In the genomic region with DNA sequence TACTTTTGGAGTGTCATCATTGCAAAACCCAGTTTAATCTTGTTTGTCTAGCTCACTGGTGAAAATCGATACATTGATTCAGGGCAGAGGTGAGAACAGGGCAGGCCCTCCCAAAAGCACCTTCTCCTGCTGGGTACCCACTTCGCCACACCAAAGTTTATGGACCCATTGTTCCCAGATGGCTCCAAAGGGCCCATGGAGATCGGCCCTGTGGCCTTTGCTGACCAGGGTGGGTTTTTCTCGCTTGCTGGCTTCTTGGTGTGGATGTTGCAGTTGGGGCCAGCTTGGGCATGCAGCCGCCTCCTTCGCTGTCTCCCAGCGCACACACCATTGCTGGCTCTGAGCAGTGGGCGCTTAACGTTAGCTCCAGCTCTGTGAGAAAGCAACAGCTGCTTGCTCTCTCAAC, we compare ENCODE assay signal across 17 cellular contexts.
DNase-seq lines count a peak whose midpoint lies in the region; ATAC-seq, FAIRE-seq and TF ChIP-seq lines count a peak whose summit lies in the region.
"Had no signal": no experiment of that assay in that cellular context is flagged by ENCODE, and none has a peak within 500 bp of the region (broad histone marks: within the 10 kb centered on the region; RNA-seq: fewer than 3 reads in every experiment).

No MANE protein-coding gene starts in this region.

- ATAC-seq in T-helper 17 cell (no peak), GM21737 (IDR thresholded peaks at IDR 0.05; ENCODE audit: unreplicated experiment) (no peak), GM18861 (IDR thresholded peaks at IDR 0.05; ENCODE audit: unreplicated experiment) (no peak)
- ATAC-seq: GM12878 had no signal

- TF ChIP-seq RAD21 in H1 (IDR thresholded peaks at IDR 0.05 in 1 of 2, conservative IDR thresholded peaks at IDR 0.05 in 1 of 2; ENCODE audit: low read depth in 2 of 2, low read length in 2 of 2) = no peak
- no peak for TF ChIP-seq RAD21 in liver (IDR thresholded peaks at IDR 0.05)

- peaks cover 8% of the 10 kb centered on the region for H3K27me3 Mint-ChIP-seq in osteocyte (ENCODE audit: unreplicated experiment)
- H3K27me3 Mint-ChIP-seq in T-helper 17 cell = peaks cover 42% of the 10 kb centered on the region

- no peak overlapping the region; the same call in 1 of the 2 replicates for H4K8ac ChIP-seq in H1 (ENCODE audit: extremely low read depth, insufficient read depth, low read length)

- CTCF ChIA-PET in H1 (lab: Charles Lee; ENCODE audit: partially characterized antibody) = interaction anchor here (0.9 to 4.4 kb wide), 7 partner anchors 9 to 118 kb away, joined by 3 to 20 read pairs (median 4); no protein-coding TSS in a partner anchor

- TF ChIP-seq POLR2A in H1 (IDR thresholded peaks at IDR 0.05; ENCODE audit: control extremely low read depth in 1 of 2, low read depth in 2 of 2, low read length in 2 of 2) = no peak

- H3K56ac ChIP-seq in H1 (replicated peaks; ENCODE audit: insufficient read length, low read depth, low read length) = no peak overlapping the region

- no peaks in the 10 kb centered on the region for H4K20me1 ChIP-seq in H1 (replicated peaks in 1 of 2; ENCODE audit: control insufficient read depth in 1 of 2, insufficient read depth in 2 of 2, low read length in 2 of 2)

- peaks cover 4% of the 10 kb centered on the region; the same call in 1 of the 2 replicates for H3K23me2 ChIP-seq in H1 (ENCODE audit: low read depth, low read length)

- H3K9me3 Mint-ChIP-seq in osteocyte (ENCODE audit: unreplicated experiment) = no peaks in the 10 kb centered on the region

- no peak for TF ChIP-seq EP300 in H1 (IDR thresholded peaks at IDR 0.05; ENCODE audit: borderline replicate concordance in 1 of 2, low read depth in 2 of 2, low read length in 2 of 2)

- H3K4me3 ChIP-seq in H1 (ENCODE audit: extremely low read depth in 1 of 4, insufficient read depth in 2 of 4, low read depth in 3 of 4, low read length in 4 of 4) (no peak overlapping the region), liver (ENCODE audit: low read depth in 1 of 3, low read length in 3 of 3) (no peak overlapping the region)
- H3K4me3 ChIP-seq: GM12878 had no signal

- H3K9ac ChIP-seq in H1 (replicated peaks in 1 of 4; ENCODE audit: extremely low read depth in 1 of 4, low read depth in 3 of 4, low read length in 3 of 4) (no peak overlapping the region), liver (ENCODE audit: low read depth in 1 of 2, low read length in 2 of 2) (no peak overlapping the region)

- peak; percentile 22 for DNase-seq in NCI-H510A treated with DMSO at 0.1 percent for 48 hours (lab: John Stamatoyannopoulos, UW)
- DNase-seq in NCI-H510A (lab: John Stamatoyannopoulos, UW) = no peak
- DNase-seq in H1 (ENCODE audit: low read depth in 1 of 2, low spot score in 2 of 2) = no peak
- DNase-seq in osteocyte (ENCODE audit: extremely low spot score, unreplicated experiment) = peak; percentile 32
- DNase-seq in T-helper 17 cell = no peak
- DNase-seq: BE2C; CD4-positive, alpha-beta memory T cell; DMS79 had no signal

- H3K23ac ChIP-seq in H1 (ENCODE audit: insufficient read length) = no peak overlapping the region

- no peaks in the 10 kb centered on the region for H3K79me2 ChIP-seq in H1 (ENCODE audit: control insufficient read depth in 1 of 2, insufficient read depth in 2 of 2, low read length in 2 of 2)

- H2AFZ ChIP-seq in H1 (ENCODE audit: low read length) = peak overlapping the region; percentile 60; the same call in 1 of the 2 replicates

- H2BK15ac ChIP-seq in H1 (ENCODE audit: low read length) = 0 out of 2 replicates have a peak overlapping the region, but pooled peaks have one; percentile 40

- no peak for TF ChIP-seq CTCF in H1 (IDR thresholded peaks at IDR 0.05; ENCODE audit: control extremely low read depth in 1 of 3, insufficient read depth in 1 of 3, low read depth in 1 of 3, low read length in 3 of 3)
- no peak for TF ChIP-seq CTCF in liver (IDR thresholded peaks at IDR 0.05; ENCODE audit: low read depth, low read length, missing input control)
- no peak for TF ChIP-seq CTCF in osteocyte (IDR thresholded peaks at IDR 0.05)

- H3K4me2 ChIP-seq in H1 (ENCODE audit: insufficient read depth in 1 of 2, low read depth in 2 of 2, low read length in 2 of 2) = no peak overlapping the region

- no peaks in the 10 kb centered on the region for H3K27me3 ChIP-seq in H1 (replicated peaks in 1 of 4; ENCODE audit: control insufficient read depth in 3 of 4, extremely low read depth in 1 of 4, insufficient read depth in 3 of 4, low read length in 3 of 4)
- no peaks in the 10 kb centered on the region for H3K27me3 ChIP-seq in liver (ENCODE audit: control insufficient read depth in 4 of 4, insufficient read depth in 4 of 4, low read length in 3 of 4)
- H3K27me3 ChIP-seq: BE2C had no signal

- H3K36me3 ChIP-seq in H1 (ENCODE audit: control insufficient read depth in 2 of 4, insufficient read depth in 4 of 4, low read length in 3 of 4) (no peaks in the 10 kb centered on the region), liver (ENCODE audit: control insufficient read depth in 4 of 4, insufficient read depth in 3 of 4, low read depth in 1 of 4, low read length in 3 of 4) (no peaks in the 10 kb centered on the region)
- H3K36me3 ChIP-seq: BE2C had no signal

- H2BK20ac ChIP-seq in H1 (ENCODE audit: low read length) = peak overlapping the region; percentile 89; the same call in 1 of the 2 replicates

- H3K27ac ChIP-seq in H1 (ENCODE audit: low read depth, low read length) = no peak overlapping the region
- no peak overlapping the region for H3K27ac ChIP-seq in liver (ENCODE audit: low read depth in 1 of 2, low read length in 2 of 2)
- H3K27ac ChIP-seq: C4-2B had no signal

- H3K79me1 ChIP-seq in H1 (ENCODE audit: low read depth, low read length) = no peaks in the 10 kb centered on the region

- H2BK5ac ChIP-seq in H1 (ENCODE audit: low read depth, low read length) = peak overlapping the region; percentile 82; the same call in 1 of the 2 replicates

- POLR2A ChIA-PET in H1 (lab: Charles Lee; ENCODE audit: partially characterized antibody) = interaction anchor here (1.1 kb wide), 1 partner anchor 42 kb away, joined by 3 read pairs; no protein-coding TSS in a partner anchor

- H3K14ac ChIP-seq in H1 (ENCODE audit: insufficient read length) = no peak overlapping the region

- FAIRE-seq in H1 (lab: Jason Lieb, UNC) = no peak
- FAIRE-seq: GM12878, GM18507, GM19239, H54, HTR-8/SVneo had no signal

- no peak overlapping the region for H2AK5ac ChIP-seq in H1 (ENCODE audit: low read depth, low read length)

- H3K18ac ChIP-seq in H1 (ENCODE audit: extremely low read depth, low read length) = peak overlapping the region; percentile 81

- H3K4ac ChIP-seq in H1 (replicated peaks; ENCODE audit: insufficient read length, low read depth, low read length) = peak overlapping the region; percentile 9

- H3K9me3 ChIP-seq in H1 (ENCODE audit: insufficient read depth in 2 of 2, low read depth in 1 of 2, low read length in 1 of 2) = no peaks in the 10 kb centered on the region
- H3K9me3 ChIP-seq in liver (ENCODE audit: control insufficient read depth in 4 of 4, low read length in 3 of 4) = no peaks in the 10 kb centered on the region
- H3K9me3 ChIP-seq in T-helper 17 cell (ENCODE audit: control insufficient read depth, low read length, poor library complexity, severe bottlenecking) = no peaks in the 10 kb centered on the region
- H3K9me3 ChIP-seq: BE2C had no signal

- peak overlapping the region; percentile 62; the same call in 1 of the 2 replicates for H2BK12ac ChIP-seq in H1 (ENCODE audit: low read depth, low read length)

- WGBS in H1 (ENCODE audit: extremely low coverage in 1 of 2, insufficient coverage in 1 of 2, insufficient read length in 1 of 2, insufficient replicate concordance in 2 of 2, low coverage in 1 of 2, low lambda C conversion rate in 2 of 2, missing lambda C conversion rate in 1 of 2), 2 experiments = 80% methylated on average over 9 of the region's 9 CpGs; no CpG with 5 or more reads in 1 of the 2 experiments
- WGBS in liver = 48% methylated on average over 9 of the region's 9 CpGs

- H2BK120ac ChIP-seq in H1 (replicated peaks; ENCODE audit: low read depth, low read length) = peak overlapping the region; percentile 47

- peaks cover 15 to 27% (median 24%) of the 10 kb centered on the region in 4 experiments for H3K4me1 ChIP-seq in H1 (replicated peaks in 1 of 4; ENCODE audit: control insufficient read depth in 3 of 4, insufficient read depth in 4 of 4, low read length in 3 of 4)
- peaks cover 6 to 20% (median 13%) of the 10 kb centered on the region in 4 donors for H3K4me1 ChIP-seq in liver (ENCODE audit: control insufficient read depth in 4 of 4, insufficient read depth in 4 of 4, low read length in 3 of 4)
- H3K4me1 ChIP-seq: BE2C had no signal

- peak overlapping the region; percentile 12 for H4K91ac ChIP-seq in H1 (replicated peaks; ENCODE audit: insufficient read length, low read length)

- H3K4me3 Mint-ChIP-seq in osteocyte (ENCODE audit: unreplicated experiment) (no peak overlapping the region), T-helper 17 cell (no peak overlapping the region)
- H3K4me3 Mint-ChIP-seq: CD4-positive, alpha-beta memory T cell had no signal

- no peak overlapping the region for H4K5ac ChIP-seq in H1 (ENCODE audit: insufficient read length, low read depth, low read length)

- H3K4me1 Mint-ChIP-seq in osteocyte (ENCODE audit: unreplicated experiment) (no peaks in the 10 kb centered on the region), T-helper 17 cell (no peaks in the 10 kb centered on the region)
- H3K4me1 Mint-ChIP-seq: CD4-positive, alpha-beta memory T cell had no signal

- no peak overlapping the region for H3K27ac Mint-ChIP-seq in osteocyte (ENCODE audit: unreplicated experiment)
- no peak overlapping the region for H3K27ac Mint-ChIP-seq in T-helper 17 cell
- H3K27ac Mint-ChIP-seq: CD4-positive, alpha-beta memory T cell had no signal

- no peaks in the 10 kb centered on the region for H3K36me3 Mint-ChIP-seq in osteocyte (ENCODE audit: unreplicated experiment)
- H3K36me3 Mint-ChIP-seq in T-helper 17 cell (ENCODE audit: low read depth) = no peaks in the 10 kb centered on the region
- H3K36me3 Mint-ChIP-seq: CD4-positive, alpha-beta memory T cell had no signal

TF ChIP-seq in H1, 55 proteins besides CTCF, POLR2A, EP300 and RAD21:
- TF ChIP-seq BACH1 (IDR thresholded peaks at IDR 0.05; ENCODE audit: low read length) = no peak
- no peak for TF ChIP-seq SP2 (IDR thresholded peaks at IDR 0.05; ENCODE audit: low read length)
- TF ChIP-seq TBP (IDR thresholded peaks at IDR 0.05; ENCODE audit: low read depth, low read length) = no peak
- no peak for TF ChIP-seq HDAC2 (IDR thresholded peaks at IDR 0.05; ENCODE audit: borderline replicate concordance in 1 of 2, low read depth in 2 of 2, low read length in 2 of 2)
- no peak for TF ChIP-seq SP4 (IDR thresholded peaks at IDR 0.05; ENCODE audit: low read length)

TF ChIP-seq in liver, 16 proteins besides CTCF, POLR2A, EP300 and RAD21:
- TF ChIP-seq, protein P1, sequence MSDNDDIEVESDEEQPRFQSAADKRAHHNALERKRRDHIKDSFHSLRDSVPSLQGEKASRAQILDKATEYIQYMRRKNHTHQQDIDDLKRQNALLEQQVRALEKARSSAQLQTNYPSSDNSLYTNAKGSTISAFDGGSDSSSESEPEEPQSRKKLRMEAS (IDR thresholded peaks at IDR 0.05) = no peak
- TF ChIP-seq YY1 (IDR thresholded peaks at IDR 0.05) = peak; percentile 46
- TF ChIP-seq FOXA2 (IDR thresholded peaks at IDR 0.05) = peak; percentile 17
- TF ChIP-seq HNF4A (conservative IDR thresholded peaks at IDR 0.05) = peak; percentile 43 to 58
- TF ChIP-seq RXRA (IDR thresholded peaks at IDR 0.05) = peak; percentile 60 to 77

Comparison
In these comparisons a context has a peak if more than half of its experiments do, and no peak if none do; other contexts are left out.
1. DNase-seq: peak in NCI-H510A treated with DMSO at 0.1 percent for 48 hours (single experiment) and osteocyte (single experiment); none in NCI-H510A (single experiment), H1 (0 of 2) and T-helper 17 cell (0 of 3).